Comparison of ENCODE assay signal across 6 cellular contexts in genomic region chr1:145886390-145886789, GRCh38. TPM values are rescaled to one million over a fixed set of nuclear protein-coding genes. Genes with fewer than 3 reads are reported as not detected.
DNase-seq lines count a peak whose midpoint lies in the region; ATAC-seq and TF ChIP-seq lines count a peak whose summit lies in the region.

No MANE protein-coding gene starts in this region.

- H3K27me3 ChIP-seq in right cardiac atrium (ENCODE audit: control insufficient read depth, insufficient read depth) (no peaks in the 10 kb centered on the region), transverse colon (peaks cover 25% of the 10 kb centered on the region)

- no peaks in the 10 kb centered on the region for H3K36me3 ChIP-seq in transverse colon

- no peaks in the 10 kb centered on the region for H3K9me3 Mint-ChIP-seq in activated CD4-positive, alpha-beta T cell treated with anti-CD3 and anti-CD28 coated beads, Interleukin-2, amount 10 ng/mL, durations not matched to agents 24 days and 14 days

- H3K4me1 ChIP-seq in right cardiac atrium (ENCODE audit: control insufficient read depth, insufficient read depth, low read length) (no peaks in the 10 kb centered on the region), transverse colon (peaks cover 3 to 19% (median 12%) of the 10 kb centered on the region in 4 donors)

- TF ChIP-seq EP300 in transverse colon (IDR thresholded peaks at IDR 0.05; ENCODE audit: low read depth), result no peak

- peak overlapping the region; percentile 46 for H3K27ac ChIP-seq in right cardiac atrium (ENCODE audit: low read length)
- peak overlapping the region in 1 of 4 donors; percentile 35 for H3K27ac ChIP-seq in transverse colon

- ATAC-seq in right cardiac atrium (peak; percentile 18 to 20), HG03378 (IDR thresholded peaks at IDR 0.05; ENCODE audit: unreplicated experiment) (no peak)

- H3K27ac Mint-ChIP-seq in activated CD4-positive, alpha-beta T cell treated with anti-CD3 and anti-CD28 coated beads, Interleukin-2, amount 10 ng/mL, durations not matched to agents 24 days and 14 days, result no peak overlapping the region

- H3K9me3 ChIP-seq in right cardiac atrium (ENCODE audit: control insufficient read depth, low read length) (no peaks in the 10 kb centered on the region), transverse colon (no peaks in the 10 kb centered on the region)

- in situ Hi-C loops in transverse colon (cut with MboI; ENCODE audit: low pct_ligation_motif_present in 1 of 4, low pct_unique_long_range_greater_than_20kb in 1 of 4, low sequenced_read_pairs in 3 of 4), result loop anchor here in 1 of 4 donors (25.0 kb wide), 1 partner anchor 126 kb away; the partner anchor contains the start of gene HJV

- no peaks in the 10 kb centered on the region for H3K36me3 Mint-ChIP-seq in activated CD4-positive, alpha-beta T cell treated with anti-CD3 and anti-CD28 coated beads, Interleukin-2, amount 10 ng/mL, durations not matched to agents 24 days and 14 days (ENCODE audit: low read depth)

- WGBS in right cardiac atrium, result 35% methylated on average over 11 of the region's 11 CpGs
- 32 to 51% methylated on average over 10 to 11 of the region's 11 CpGs for WGBS in transverse colon (ENCODE audit: low coverage in 1 of 2), 2 donors

- intact Hi-C loops in activated CD4-positive, alpha-beta T cell treated with anti-CD3 and anti-CD28 coated beads, Interleukin-2, amount 10 ng/mL, durations not matched to agents 24 days and 14 days (cut with micrococcal nuclease), result no loop called here
- intact Hi-C loops in right cardiac atrium (cut with DNase I), result no loop called here
- intact Hi-C loops in transverse colon (cut with DNase I; ENCODE audit: low total_unique reads), result loop anchor here (5.0 kb wide), 1 partner anchor 126 kb away; no protein-coding TSS in a partner anchor

- TF ChIP-seq POLR2A in transverse colon (IDR thresholded peaks at IDR 0.05), result no peak

- H3K27me3 Mint-ChIP-seq in activated CD4-positive, alpha-beta T cell treated with anti-CD3 and anti-CD28 coated beads, Interleukin-2, amount 10 ng/mL, durations not matched to agents 24 days and 14 days, result peaks cover 32% of the 10 kb centered on the region

- peaks cover 17% of the 10 kb centered on the region for H3K4me1 Mint-ChIP-seq in activated CD4-positive, alpha-beta T cell treated with anti-CD3 and anti-CD28 coated beads, Interleukin-2, amount 10 ng/mL, durations not matched to agents 24 days and 14 days

- peak overlapping the region; percentile 60 for H3K4me3 ChIP-seq in right cardiac atrium (ENCODE audit: low read length)
- H3K4me3 ChIP-seq in transverse colon, result peak overlapping the region; percentile 27 to 82 (median 50)

- no peak for TF ChIP-seq CTCF in transverse colon (IDR thresholded peaks at IDR 0.05)

- no peak for DNase-seq in activated CD4-positive, alpha-beta T cell treated with anti-CD3 and anti-CD28 coated beads, Interleukin-2, amount 10 ng/mL, durations not matched to agents 24 days and 14 days
- no peak for DNase-seq in activated CD4-positive, alpha-beta T cell treated with anti-CD3 and anti-CD28 coated beads for 4 hours
- DNase-seq in right cardiac atrium (no peak), transverse colon (no peak), A172 (ENCODE audit: low spot score) (no peak)

- peak overlapping the region; percentile 87 for H3K4me3 Mint-ChIP-seq in activated CD4-positive, alpha-beta T cell treated with anti-CD3 and anti-CD28 coated beads, Interleukin-2, amount 10 ng/mL, durations not matched to agents 24 days and 14 days

RNA-seq across cellular contexts. Expression of gene ANKRD35, which starts 0.7 kb away (rescaled TPM):
- 0.40 TPM in 2 replicates for total RNA-seq in activated CD4-positive, alpha-beta T cell treated with anti-CD3 and anti-CD28 coated beads, Interleukin-2, amount 10 ng/mL, durations not matched to agents 24 days and 14 days
- total RNA-seq in right cardiac atrium (1 to 10 TPM; 1.9 to 2.3 (median 2.1) TPM), transverse colon (1 to 10 TPM in 3 of 4 donors, not detected in 1; 1.1 to 1.8 (median 1.4) TPM)
- 1.4 TPM for polyA plus RNA-seq in right cardiac atrium
- total RNA-seq in A172 (2014; rRNA removed; shearing (Covaris generic)), result not detected in 2 replicates

RNA-seq across cellular contexts. Expression of gene ITGA10, which starts 23.5 kb away (rescaled TPM):
- total RNA-seq in activated CD4-positive, alpha-beta T cell treated with anti-CD3 and anti-CD28 coated beads, Interleukin-2, amount 10 ng/mL, durations not matched to agents 24 days and 14 days, result 1.7 and 2.4 TPM in 2 replicates
- total RNA-seq in right cardiac atrium, result 10 to 100 TPM; 10.2 to 29.0 (median 12.6) TPM
- 5.6 TPM for polyA plus RNA-seq in right cardiac atrium
- 10 to 100 TPM in 1 of 4 donors, 1 to 10 TPM in 3; 2.2 to 18.1 (median 5.4) TPM for total RNA-seq in transverse colon
- total RNA-seq in A172 (2014; rRNA removed; shearing (Covaris generic)), result 0.36 and 0.67 TPM in 2 replicates

RNA-seq across cellular contexts. Expression of gene PIAS3, which starts 27.5 kb away (rescaled TPM):
- total RNA-seq in activated CD4-positive, alpha-beta T cell treated with anti-CD3 and anti-CD28 coated beads, Interleukin-2, amount 10 ng/mL, durations not matched to agents 24 days and 14 days, result 19.1 and 20.2 TPM in 2 replicates
- total RNA-seq in right cardiac atrium, result 10 to 100 TPM; 16.9 to 19.4 (median 18.8) TPM
- polyA plus RNA-seq in right cardiac atrium, result 16.6 TPM
- 10 to 100 TPM; 10.2 to 71.6 (median 17.8) TPM for total RNA-seq in transverse colon
- total RNA-seq in A172 (2014; rRNA removed; shearing (Covaris generic)), result 13.3 and 18.3 TPM in 2 replicates

RNA-seq across cellular contexts. Expression of gene PEX11B, which starts 32.1 kb away (rescaled TPM):
- 31.7 and 32.2 TPM in 2 replicates for total RNA-seq in activated CD4-positive, alpha-beta T cell treated with anti-CD3 and anti-CD28 coated beads, Interleukin-2, amount 10 ng/mL, durations not matched to agents 24 days and 14 days
- total RNA-seq in right cardiac atrium, result 10 to 100 TPM; 21.4 to 23.7 (median 22.4) TPM
- 22.8 TPM for polyA plus RNA-seq in right cardiac atrium
- 10 to 100 TPM in 3 of 4 donors, 1 to 10 TPM in 1; 8.8 to 38.9 (median 27.0) TPM for total RNA-seq in transverse colon
- total RNA-seq in A172 (2014; rRNA removed; shearing (Covaris generic)), result 40.8 and 41.8 TPM in 2 replicates

RNA-seq across cellular contexts. Expression of gene RBM8A, which starts 40.9 kb away (rescaled TPM):
- total RNA-seq in activated CD4-positive, alpha-beta T cell treated with anti-CD3 and anti-CD28 coated beads, Interleukin-2, amount 10 ng/mL, durations not matched to agents 24 days and 14 days, result 326 and 355 TPM in 2 replicates
- total RNA-seq in right cardiac atrium, result 10 to 100 TPM; 68.6 to 94.5 (median 74.4) TPM
- 64.1 TPM for polyA plus RNA-seq in right cardiac atrium
- total RNA-seq in transverse colon, result 100 to 1,000 TPM in 2 of 4 donors, 10 to 100 TPM in 2; 23.6 to 122 (median 99.1) TPM
- 461 and 485 TPM in 2 replicates for total RNA-seq in A172 (2014; rRNA removed; shearing (Covaris generic))
